ENCODE assay signal across 8 cellular contexts in the genomic region with DNA sequence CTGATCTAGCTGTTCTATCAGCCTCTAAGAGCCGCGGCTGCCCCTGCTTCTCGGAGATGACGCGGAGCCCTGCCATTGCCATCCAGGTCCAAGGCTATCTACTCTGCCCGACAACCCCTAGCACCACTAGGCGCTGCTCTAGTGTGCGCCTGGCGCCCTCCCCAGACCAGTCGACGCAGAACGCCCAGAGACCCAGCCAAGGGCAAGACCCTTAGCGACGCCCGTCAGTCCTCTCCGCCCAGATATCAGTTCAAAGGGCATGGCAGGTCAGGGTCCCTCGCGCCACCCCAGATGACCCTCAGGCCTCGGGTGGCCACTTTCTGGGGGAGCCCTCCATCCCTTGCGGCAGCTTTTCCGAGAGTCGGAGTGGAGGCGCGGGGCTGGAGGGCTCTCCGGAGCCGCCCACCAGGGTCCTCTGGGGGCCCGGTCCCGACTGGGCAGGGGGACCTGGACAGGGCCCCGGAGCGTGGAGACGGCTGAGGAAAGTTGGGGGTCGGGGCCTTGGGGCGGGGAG. TPM values are rescaled to one million over a fixed set of nuclear protein-coding genes. Genes with fewer than 3 reads are reported as not detected.
DNase-seq lines count a peak whose midpoint lies in the region; ATAC-seq and TF ChIP-seq lines count a peak whose summit lies in the region.

No MANE protein-coding gene starts in this region.

- H3F3A ChIP-seq in PC-9 (ENCODE audit: insufficient read depth, low read depth) = no peaks in the 10 kb centered on the region

- WGBS in right lobe of liver (ENCODE audit: insufficient coverage, low coverage, low lambda C conversion rate, missing lambda C conversion rate) = 5% methylated on average over 13 of the region's 33 CpGs

- no peak for TF ChIP-seq POLR2A in right lobe of liver (IDR thresholded peaks at IDR 0.05)

- CTCF ChIA-PET in PC-9 (lab: Charles Lee) = no interaction called here

- no peak overlapping the region for H2AFZ ChIP-seq in PC-9

- peaks cover 0 to 17% (median 2%) of the 10 kb centered on the region in 4 donors for H3K4me1 ChIP-seq in right lobe of liver
- no peaks in the 10 kb centered on the region for H3K4me1 ChIP-seq in PC-9 (replicated peaks; ENCODE audit: insufficient read depth)

- TF ChIP-seq CTCF in dorsolateral prefrontal cortex (IDR thresholded peaks at IDR 0.05 in 54 of 56, conservative IDR thresholded peaks at IDR 0.05 in 2 of 56; ENCODE audit: low read depth in 1 of 56, partially characterized antibody in 56 of 56) = peak in 53 of 56 donors; percentile 20 to 70 (median 48)
- peak in 1 of 4 donors; percentile 27 for TF ChIP-seq CTCF in right lobe of liver (IDR thresholded peaks at IDR 0.05)
- no peak for TF ChIP-seq CTCF in PC-9 (conservative IDR thresholded peaks at IDR 0.05)

- H3K27ac ChIP-seq in dorsolateral prefrontal cortex (peak overlapping the region in 52 of 59 donors; percentile 12 to 85 (median 72)), right lobe of liver (no peak overlapping the region), PC-9 (no peak overlapping the region)

- no peaks in the 10 kb centered on the region for H3K36me3 ChIP-seq in right lobe of liver
- H3K36me3 ChIP-seq in PC-9 (ENCODE audit: low read depth) = no peaks in the 10 kb centered on the region

- no peaks in the 10 kb centered on the region for H3K79me2 ChIP-seq in PC-9 (ENCODE audit: low read depth)

- peaks cover 0 to 9% (median 0%) of the 10 kb centered on the region in 45 donors for H3K27me3 ChIP-seq in dorsolateral prefrontal cortex
- H3K27me3 ChIP-seq in right lobe of liver = peaks cover 0 to 24% of the 10 kb centered on the region in 2 donors
- H3K27me3 ChIP-seq in PC-9 (ENCODE audit: insufficient read depth, low read depth) = no peaks in the 10 kb centered on the region

- no peaks in the 10 kb centered on the region for H4K20me1 ChIP-seq in PC-9 (ENCODE audit: insufficient read depth)

- ATAC-seq in GM21529 (IDR thresholded peaks at IDR 0.05; ENCODE audit: unreplicated experiment) (peak; percentile 21), right lobe of liver (peak; percentile 38 to 64 (median 53))

- H3K4me2 ChIP-seq in PC-9 = no peak overlapping the region

- no TSS peak for BruUV-seq in PC-9 (replicated peaks; lab: Mats Ljungman, UMichigan)

- DNase-seq in AG08396 (ENCODE audit: low spot score) (peak; percentile 39), NCI-H446 treated with DMSO at 0.1 percent for 48 hours (lab: John Stamatoyannopoulos, UW) (peak; percentile 68), dorsolateral prefrontal cortex (peak; percentile 18 to 80 (median 70)), right lobe of liver (peak in 2 of 3 donors; percentile 33 to 47), superior temporal gyrus (ENCODE audit: extremely low spot score) (peak; percentile 75), PC-9 (no peak)
- no peak for DNase-seq in stimulated activated CD4-positive, alpha-beta T cell treated with anti-CD3 and anti-CD28 coated beads, Interleukin-4, amount 100 ng/mL, for 1 hour

- H3K9me2 ChIP-seq in PC-9 (ENCODE audit: insufficient read depth) = no peaks in the 10 kb centered on the region

- POLR2A ChIA-PET in PC-9 (lab: Charles Lee; ENCODE audit: unreplicated experiment) = no interaction called here

- H3K4me3 ChIP-seq in dorsolateral prefrontal cortex = peak overlapping the region; percentile 53 to 86 (median 71)
- peak overlapping the region; percentile 12 to 46 (median 22) for H3K4me3 ChIP-seq in right lobe of liver
- H3K4me3 ChIP-seq in PC-9 = no peak overlapping the region

- H3K9me3 ChIP-seq in right lobe of liver (no peaks in the 10 kb centered on the region), PC-9 (ENCODE audit: insufficient read depth, low read depth) (no peaks in the 10 kb centered on the region)

- intact Hi-C loops in dorsolateral prefrontal cortex (cut with DNase I) (loop anchor here (2.0 to 10.0 kb wide), 8 partner anchors 80 to 508 kb away; no protein-coding TSS in a partner anchor), right lobe of liver (cut with DNase I) (no loop called here), PC-9 (cut with micrococcal nuclease; ENCODE audit: unreplicated experiment) (loop anchor here (5.0 kb wide), 2 partner anchors 507 to 618 kb away; no protein-coding TSS in a partner anchor)

RNA-seq across cellular contexts. Expression of a gene that starts 0.4 kb away (rescaled TPM):
- 100 to 1,000 TPM in 34 of 120 experiments, 10 to 100 TPM in 86; 27.9 to 162 (median 90.9) TPM for total RNA-seq in dorsolateral prefrontal cortex
- 1 to 10 TPM; 1.0 to 3.3 (median 2.0) TPM for total RNA-seq in right lobe of liver
- total RNA-seq in PC-9 (2021) = not detected in 2 replicates

Comparison
In these comparisons a context has a peak if more than half of its experiments do, and no peak if none do; other contexts are left out.
1. DNase-seq: peak in AG08396 (single experiment), NCI-H446 treated with DMSO at 0.1 percent for 48 hours (single experiment), dorsolateral prefrontal cortex (10 of 10), right lobe of liver (2 of 3) and superior temporal gyrus (single experiment); none in PC-9 (0 of 2) and stimulated activated CD4-positive, alpha-beta T cell treated with anti-CD3 and anti-CD28 coated beads, Interleukin-4, amount 100 ng/mL, for 1 hour (single experiment).
2. H3K27ac ChIP-seq: peak in dorsolateral prefrontal cortex (52 of 59); none in right lobe of liver (0 of 3) and PC-9 (single experiment).
3. RNA of a gene that starts 0.4 kb away (total RNA-seq): 27.9 to 162 TPM in dorsolateral prefrontal cortex; 1.0 to 3.3 TPM in right lobe of liver and not detected in PC-9; every median in the first group is over 4 times any median in the second.
4. intact Hi-C loops: an anchor here in dorsolateral prefrontal cortex (2.0 to 10.0 kb wide) and PC-9 (5.0 kb wide); none called in right lobe of liver.